In the genomic region with DNA sequence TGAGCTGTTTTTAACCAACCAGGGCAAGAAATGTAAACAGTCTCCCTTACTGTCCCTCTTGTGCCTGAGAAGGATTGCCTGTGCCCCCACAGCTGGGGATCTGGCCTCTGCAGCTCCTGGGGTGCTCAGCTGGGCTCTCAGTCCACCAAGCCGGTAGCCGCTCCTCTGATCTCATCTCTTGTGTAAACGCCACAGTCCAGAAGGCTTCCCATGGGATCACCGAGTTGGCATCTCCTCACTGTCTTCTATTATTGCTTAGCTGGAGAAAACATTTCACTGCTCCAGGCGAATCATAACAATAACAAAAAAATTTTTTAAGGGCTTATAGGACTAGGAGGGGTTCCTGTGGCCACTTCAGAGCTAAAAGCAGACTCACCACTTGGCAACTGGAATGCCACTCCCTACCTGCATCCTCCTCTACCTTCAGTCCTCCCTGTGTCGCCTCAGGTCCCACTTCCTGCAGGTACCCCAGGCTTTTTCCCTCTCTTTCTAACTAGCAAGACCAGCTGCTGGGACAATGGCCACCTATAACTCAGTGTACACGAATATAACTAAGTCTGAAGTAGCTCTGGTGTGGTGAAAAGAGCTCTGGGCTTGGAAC, we compare ENCODE assay signal across 1 cellular context.
TF ChIP-seq lines count a peak whose summit lies in the region.

No MANE protein-coding gene starts in this region.

TF ChIP-seq in HepG2, 621 proteins besides CTCF, POLR2A, EP300 and RAD21 (continued from another document and continues in another):
- no peak for TF ChIP-seq STAT6 (CRISPR knock-in tag; IDR thresholded peaks at IDR 0.05; ENCODE audit: borderline replicate concordance)
- no peak for TF ChIP-seq MEF2D (CRISPR knock-in tag; IDR thresholded peaks at IDR 0.05)
- no peak for TF ChIP-seq GFI1 (CRISPR knock-in tag; IDR thresholded peaks at IDR 0.05; ENCODE audit: borderline replicate concordance)
- TF ChIP-seq SOX13 (IDR thresholded peaks at IDR 0.05), result no peak
- no peak for TF ChIP-seq SOX13 (CRISPR knock-in tag; conservative IDR thresholded peaks at IDR 0.05 in 1 of 2, IDR thresholded peaks at IDR 0.05 in 1 of 2)
- no peak for TF ChIP-seq ATF1 (CRISPR knock-in tag; IDR thresholded peaks at IDR 0.05)
- TF ChIP-seq, protein P1, sequence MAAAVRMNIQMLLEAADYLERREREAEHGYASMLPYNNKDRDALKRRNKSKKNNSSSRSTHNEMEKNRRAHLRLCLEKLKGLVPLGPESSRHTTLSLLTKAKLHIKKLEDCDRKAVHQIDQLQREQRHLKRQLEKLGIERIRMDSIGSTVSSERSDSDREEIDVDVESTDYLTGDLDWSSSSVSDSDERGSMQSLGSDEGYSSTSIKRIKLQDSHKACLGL (CRISPR knock-in tag; IDR thresholded peaks at IDR 0.05), result no peak
- no peak for TF ChIP-seq RNF2 (conservative IDR thresholded peaks at IDR 0.05; ENCODE audit: low read depth)
- TF ChIP-seq, protein P2, sequence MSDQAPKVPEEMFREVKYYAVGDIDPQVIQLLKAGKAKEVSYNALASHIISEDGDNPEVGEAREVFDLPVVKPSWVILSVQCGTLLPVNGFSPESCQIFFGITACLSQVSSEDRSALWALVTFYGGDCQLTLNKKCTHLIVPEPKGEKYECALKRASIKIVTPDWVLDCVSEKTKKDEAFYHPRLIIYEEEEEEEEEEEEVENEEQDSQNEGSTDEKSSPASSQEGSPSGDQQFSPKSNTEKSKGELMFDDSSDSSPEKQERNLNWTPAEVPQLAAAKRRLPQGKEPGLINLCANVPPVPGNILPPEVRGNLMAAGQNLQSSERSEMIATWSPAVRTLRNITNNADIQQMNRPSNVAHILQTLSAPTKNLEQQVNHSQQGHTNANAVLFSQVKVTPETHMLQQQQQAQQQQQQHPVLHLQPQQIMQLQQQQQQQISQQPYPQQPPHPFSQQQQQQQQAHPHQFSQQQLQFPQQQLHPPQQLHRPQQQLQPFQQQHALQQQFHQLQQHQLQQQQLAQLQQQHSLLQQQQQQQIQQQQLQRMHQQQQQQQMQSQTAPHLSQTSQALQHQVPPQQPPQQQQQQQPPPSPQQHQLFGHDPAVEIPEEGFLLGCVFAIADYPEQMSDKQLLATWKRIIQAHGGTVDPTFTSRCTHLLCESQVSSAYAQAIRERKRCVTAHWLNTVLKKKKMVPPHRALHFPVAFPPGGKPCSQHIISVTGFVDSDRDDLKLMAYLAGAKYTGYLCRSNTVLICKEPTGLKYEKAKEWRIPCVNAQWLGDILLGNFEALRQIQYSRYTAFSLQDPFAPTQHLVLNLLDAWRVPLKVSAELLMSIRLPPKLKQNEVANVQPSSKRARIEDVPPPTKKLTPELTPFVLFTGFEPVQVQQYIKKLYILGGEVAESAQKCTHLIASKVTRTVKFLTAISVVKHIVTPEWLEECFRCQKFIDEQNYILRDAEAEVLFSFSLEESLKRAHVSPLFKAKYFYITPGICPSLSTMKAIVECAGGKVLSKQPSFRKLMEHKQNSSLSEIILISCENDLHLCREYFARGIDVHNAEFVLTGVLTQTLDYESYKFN (CRISPR knock-in tag; conservative IDR thresholded peaks at IDR 0.05), result 0 out of 2 replicates have a peak, but pooled peaks have one; percentile 18
- TF ChIP-seq KAT7 (CRISPR knock-in tag; IDR thresholded peaks at IDR 0.05; ENCODE audit: borderline replicate concordance), result no peak
- no peak for TF ChIP-seq GPN1 (CRISPR knock-in tag; IDR thresholded peaks at IDR 0.05; ENCODE audit: borderline replicate concordance)
- no peak for TF ChIP-seq CENPT (CRISPR knock-in tag; IDR thresholded peaks at IDR 0.05; ENCODE audit: low read depth)
- TF ChIP-seq E2F2 (CRISPR knock-in tag; IDR thresholded peaks at IDR 0.05; ENCODE audit: borderline replicate concordance), result no peak
- no peak for TF ChIP-seq ZC3H13 (CRISPR knock-in tag; IDR thresholded peaks at IDR 0.05)
- no peak for TF ChIP-seq ZSCAN21 (CRISPR knock-in tag; IDR thresholded peaks at IDR 0.05; ENCODE audit: borderline replicate concordance)
- TF ChIP-seq, protein P3, sequence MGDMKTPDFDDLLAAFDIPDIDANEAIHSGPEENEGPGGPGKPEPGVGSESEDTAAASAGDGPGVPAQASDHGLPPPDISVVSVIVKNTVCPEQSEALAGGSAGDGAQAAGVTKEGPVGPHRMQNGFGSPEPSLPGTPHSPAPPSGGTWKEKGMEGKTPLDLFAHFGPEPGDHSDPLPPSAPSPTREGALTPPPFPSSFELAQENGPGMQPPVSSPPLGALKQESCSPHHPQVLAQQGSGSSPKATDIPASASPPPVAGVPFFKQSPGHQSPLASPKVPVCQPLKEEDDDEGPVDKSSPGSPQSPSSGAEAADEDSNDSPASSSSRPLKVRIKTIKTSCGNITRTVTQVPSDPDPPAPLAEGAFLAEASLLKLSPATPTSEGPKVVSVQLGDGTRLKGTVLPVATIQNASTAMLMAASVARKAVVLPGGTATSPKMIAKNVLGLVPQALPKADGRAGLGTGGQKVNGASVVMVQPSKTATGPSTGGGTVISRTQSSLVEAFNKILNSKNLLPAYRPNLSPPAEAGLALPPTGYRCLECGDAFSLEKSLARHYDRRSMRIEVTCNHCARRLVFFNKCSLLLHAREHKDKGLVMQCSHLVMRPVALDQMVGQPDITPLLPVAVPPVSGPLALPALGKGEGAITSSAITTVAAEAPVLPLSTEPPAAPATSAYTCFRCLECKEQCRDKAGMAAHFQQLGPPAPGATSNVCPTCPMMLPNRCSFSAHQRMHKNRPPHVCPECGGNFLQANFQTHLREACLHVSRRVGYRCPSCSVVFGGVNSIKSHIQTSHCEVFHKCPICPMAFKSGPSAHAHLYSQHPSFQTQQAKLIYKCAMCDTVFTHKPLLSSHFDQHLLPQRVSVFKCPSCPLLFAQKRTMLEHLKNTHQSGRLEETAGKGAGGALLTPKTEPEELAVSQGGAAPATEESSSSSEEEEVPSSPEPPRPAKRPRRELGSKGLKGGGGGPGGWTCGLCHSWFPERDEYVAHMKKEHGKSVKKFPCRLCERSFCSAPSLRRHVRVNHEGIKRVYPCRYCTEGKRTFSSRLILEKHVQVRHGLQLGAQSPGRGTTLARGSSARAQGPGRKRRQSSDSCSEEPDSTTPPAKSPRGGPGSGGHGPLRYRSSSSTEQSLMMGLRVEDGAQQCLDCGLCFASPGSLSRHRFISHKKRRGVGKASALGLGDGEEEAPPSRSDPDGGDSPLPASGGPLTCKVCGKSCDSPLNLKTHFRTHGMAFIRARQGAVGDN (CRISPR knock-in tag; IDR thresholded peaks at IDR 0.05), result peak; percentile 38
- TF ChIP-seq ZNF569 (CRISPR knock-in tag; IDR thresholded peaks at IDR 0.05; ENCODE audit: borderline replicate concordance), result no peak
- peak; percentile 9; the same call in 1 of the 2 replicates for TF ChIP-seq CEBPG (CRISPR knock-in tag; IDR thresholded peaks at IDR 0.05)
- TF ChIP-seq ZNF282 (IDR thresholded peaks at IDR 0.05; ENCODE audit: partially characterized antibody), result no peak
- no peak for TF ChIP-seq KLF12 (CRISPR knock-in tag; IDR thresholded peaks at IDR 0.05; ENCODE audit: borderline replicate concordance)
- no peak for TF ChIP-seq FOXJ3 (CRISPR knock-in tag; IDR thresholded peaks at IDR 0.05; ENCODE audit: borderline replicate concordance)
- TF ChIP-seq SNAPC4 (CRISPR knock-in tag; IDR thresholded peaks at IDR 0.05), result no peak
- no peak for TF ChIP-seq ZFP36 (IDR thresholded peaks at IDR 0.05; ENCODE audit: borderline replicate concordance, low read depth, low read length, partially characterized antibody)
- TF ChIP-seq, protein P4, sequence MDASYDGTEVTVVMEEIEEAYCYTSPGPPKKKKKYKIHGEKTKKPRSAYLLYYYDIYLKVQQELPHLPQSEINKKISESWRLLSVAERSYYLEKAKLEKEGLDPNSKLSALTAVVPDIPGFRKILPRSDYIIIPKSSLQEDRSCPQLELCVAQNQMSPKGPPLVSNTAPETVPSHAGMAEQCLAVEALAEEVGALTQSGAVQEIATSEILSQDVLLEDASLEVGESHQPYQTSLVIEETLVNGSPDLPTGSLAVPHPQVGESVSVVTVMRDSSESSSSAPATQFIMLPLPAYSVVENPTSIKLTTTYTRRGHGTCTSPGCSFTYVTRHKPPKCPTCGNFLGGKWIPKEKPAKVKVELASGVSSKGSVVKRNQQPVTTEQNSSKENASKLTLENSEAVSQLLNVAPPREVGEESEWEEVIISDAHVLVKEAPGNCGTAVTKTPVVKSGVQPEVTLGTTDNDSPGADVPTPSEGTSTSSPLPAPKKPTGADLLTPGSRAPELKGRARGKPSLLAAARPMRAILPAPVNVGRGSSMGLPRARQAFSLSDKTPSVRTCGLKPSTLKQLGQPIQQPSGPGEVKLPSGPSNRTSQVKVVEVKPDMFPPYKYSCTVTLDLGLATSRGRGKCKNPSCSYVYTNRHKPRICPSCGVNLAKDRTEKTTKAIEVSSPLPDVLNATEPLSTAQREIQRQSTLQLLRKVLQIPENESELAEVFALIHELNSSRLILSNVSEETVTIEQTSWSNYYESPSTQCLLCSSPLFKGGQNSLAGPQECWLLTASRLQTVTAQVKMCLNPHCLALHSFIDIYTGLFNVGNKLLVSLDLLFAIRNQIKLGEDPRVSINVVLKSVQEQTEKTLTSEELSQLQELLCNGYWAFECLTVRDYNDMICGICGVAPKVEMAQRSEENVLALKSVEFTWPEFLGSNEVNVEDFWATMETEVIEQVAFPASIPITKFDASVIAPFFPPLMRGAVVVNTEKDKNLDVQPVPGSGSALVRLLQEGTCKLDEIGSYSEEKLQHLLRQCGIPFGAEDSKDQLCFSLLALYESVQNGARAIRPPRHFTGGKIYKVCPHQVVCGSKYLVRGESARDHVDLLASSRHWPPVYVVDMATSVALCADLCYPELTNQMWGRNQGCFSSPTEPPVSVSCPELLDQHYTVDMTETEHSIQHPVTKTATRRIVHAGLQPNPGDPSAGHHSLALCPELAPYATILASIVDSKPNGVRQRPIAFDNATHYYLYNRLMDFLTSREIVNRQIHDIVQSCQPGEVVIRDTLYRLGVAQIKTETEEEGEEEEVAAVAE (CRISPR knock-in tag; IDR thresholded peaks at IDR 0.05; ENCODE audit: borderline replicate concordance), result no peak
- TF ChIP-seq TCF7 (IDR thresholded peaks at IDR 0.05; ENCODE audit: low read depth), result peak; percentile 56; the same call in 1 of the 2 replicates
- no peak for TF ChIP-seq ZNF775 (CRISPR knock-in tag; IDR thresholded peaks at IDR 0.05; ENCODE audit: borderline replicate concordance)
- no peak for TF ChIP-seq HOXA9 (CRISPR knock-in tag; IDR thresholded peaks at IDR 0.05; ENCODE audit: borderline replicate concordance)
- no peak for TF ChIP-seq ZNF878 (CRISPR knock-in tag; IDR thresholded peaks at IDR 0.05)
- no peak for TF ChIP-seq CHCHD3 (CRISPR knock-in tag; IDR thresholded peaks at IDR 0.05)
- TF ChIP-seq PHF8 (CRISPR knock-in tag; IDR thresholded peaks at IDR 0.05), result no peak
- TF ChIP-seq FOXA1 (IDR thresholded peaks at IDR 0.05), result no peak
- TF ChIP-seq FOXA1 (CRISPR knock-in tag; IDR thresholded peaks at IDR 0.05), result peak; percentile 71
- TF ChIP-seq JDP2 (CRISPR knock-in tag; IDR thresholded peaks at IDR 0.05; ENCODE audit: borderline replicate concordance), result no peak
- TF ChIP-seq SIN3B (IDR thresholded peaks at IDR 0.05; ENCODE audit: low read length), result no peak
